ENCODE assay signal across 7 cellular contexts in the genomic region with DNA sequence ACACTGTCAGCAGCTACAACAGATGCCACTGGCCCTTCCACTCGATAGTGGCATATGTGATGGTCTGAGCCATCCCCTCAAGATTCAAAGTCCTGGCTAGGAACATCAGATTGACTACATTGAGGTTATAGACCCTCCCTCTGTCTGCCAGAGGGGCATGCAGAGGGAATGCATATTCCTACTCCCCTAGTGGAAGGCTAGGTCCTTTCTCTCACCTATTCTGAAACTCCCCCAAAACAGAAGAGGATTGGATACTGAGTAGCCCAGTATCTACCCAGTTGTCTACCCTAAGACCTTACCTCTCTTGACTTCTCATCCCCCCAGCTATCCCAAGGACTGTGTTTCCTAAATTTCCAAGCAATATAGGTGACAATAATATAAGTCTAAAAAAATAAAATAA.
"Had no signal": no experiment of that assay in that cellular context is flagged by ENCODE, and none has a peak within 500 bp of the region (broad histone marks: within the 10 kb centered on the region; RNA-seq: fewer than 3 reads in every experiment).

No MANE protein-coding gene starts in this region.

- H3K4me3 ChIP-seq: K562 had no signal

- H3K27me3 Mint-ChIP-seq: IgD-negative memory B cell had no signal

- DNase-seq: IMR-90, KBM-7, KG1 had no signal

- H3K9me3 Mint-ChIP-seq: IgD-negative memory B cell had no signal

- H3K4me1 Mint-ChIP-seq: IgD-negative memory B cell had no signal

- H3K4me3 Mint-ChIP-seq: IgD-negative memory B cell had no signal

- ATAC-seq: HepG2, K562 had no signal

- H3K27ac Mint-ChIP-seq: IgD-negative memory B cell had no signal

- H3K27ac ChIP-seq: HL-60 had no signal
